ENCODE assay signal across 8 cellular contexts in the genomic region with DNA sequence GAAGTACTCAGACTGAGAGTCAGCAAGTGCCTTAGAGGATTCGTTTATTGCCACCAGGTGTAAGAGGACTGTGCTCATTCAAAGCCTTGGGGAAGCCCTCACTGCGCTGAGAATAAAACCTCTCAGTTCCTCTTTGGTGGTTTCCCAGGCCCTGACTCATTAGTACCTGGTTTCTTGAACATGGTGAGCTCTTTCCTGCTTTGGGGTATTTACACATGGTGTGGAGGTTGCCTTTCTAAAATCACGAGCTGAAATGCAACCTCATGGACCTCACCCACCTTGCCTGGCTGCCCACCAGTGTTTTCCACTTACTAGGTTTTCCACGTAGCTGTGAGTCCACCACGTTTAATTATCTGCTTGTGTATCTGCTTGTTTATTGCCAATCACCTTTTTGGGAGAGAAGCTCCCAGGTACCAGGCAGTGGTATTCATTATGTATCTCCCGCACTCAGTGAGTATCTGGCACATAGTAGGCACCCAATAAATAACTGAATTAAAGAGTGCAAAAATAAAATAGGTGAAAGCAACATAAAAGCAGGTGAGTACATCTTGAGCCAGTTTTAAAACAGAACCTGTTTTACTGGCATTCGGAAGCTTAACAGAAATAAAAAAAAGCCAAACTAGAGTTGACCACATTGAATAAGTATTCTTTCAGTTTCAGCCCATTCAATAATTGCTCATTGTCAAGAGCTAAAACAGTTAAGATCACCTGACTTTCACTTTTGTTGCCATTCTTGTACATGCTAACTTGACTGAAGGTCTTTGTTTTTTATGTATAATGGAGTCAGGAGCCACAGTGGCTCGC.
DNase-seq lines count a peak whose midpoint lies in the region; ATAC-seq and TF ChIP-seq lines count a peak whose summit lies in the region.

No MANE protein-coding gene starts in this region.

- H3K27ac ChIP-seq in DOHH2 (ENCODE audit: low read depth, low read length): no peak overlapping the region
- H3K27ac ChIP-seq in dorsolateral prefrontal cortex: no peak overlapping the region

- peaks cover 39% of the 10 kb centered on the region for H3K4me1 ChIP-seq in DOHH2 (ENCODE audit: control insufficient read depth, low read length)

- peaks cover 2% of the 10 kb centered on the region for H3K36me3 Mint-ChIP-seq in T-helper 17 cell (ENCODE audit: low read depth)
- H3K36me3 Mint-ChIP-seq in HFFc6 (ENCODE audit: low read depth): no peaks in the 10 kb centered on the region

- H3K27ac Mint-ChIP-seq in T-helper 17 cell (no peak overlapping the region), HFFc6 (no peak overlapping the region)
- H3K27ac Mint-ChIP-seq in stimulated activated naive CD8-positive, alpha-beta T cell treated with anti-CD3 and anti-CD28 coated beads, Interleukin-15, amount 100 ng/mL, for 72 hours: peak overlapping the region in 1 of 2 donors; percentile 95

- H3F3A ChIP-seq in DOHH2 (ENCODE audit: control insufficient read depth, insufficient read depth): no peaks in the 10 kb centered on the region

- H3K4me1 Mint-ChIP-seq in T-helper 17 cell: peaks cover 8% of the 10 kb centered on the region
- H3K4me1 Mint-ChIP-seq in stimulated activated naive CD8-positive, alpha-beta T cell treated with anti-CD3 and anti-CD28 coated beads, Interleukin-15, amount 100 ng/mL, for 72 hours: peaks cover 18% of the 10 kb centered on the region
- H3K4me1 Mint-ChIP-seq in HFFc6 (ENCODE audit: low read depth): peaks cover 12% of the 10 kb centered on the region

- no peaks in the 10 kb centered on the region for H3K36me3 ChIP-seq in DOHH2 (ENCODE audit: control insufficient read depth, low read length)

- peak overlapping the region; percentile 17 for H3K4me3 ChIP-seq in DOHH2 (ENCODE audit: low read length)
- H3K4me3 ChIP-seq in dorsolateral prefrontal cortex: peak overlapping the region in 8 of 59 donors; percentile 5 to 35 (median 23)

- intact Hi-C loops in dorsolateral prefrontal cortex (cut with DNase I): no loop called here

- no peaks in the 10 kb centered on the region for H3K9me2 ChIP-seq in DOHH2 (replicated peaks; ENCODE audit: control insufficient read depth, low read length)

- H3K27me3 ChIP-seq in DOHH2 (ENCODE audit: control insufficient read depth, low read length) (no peaks in the 10 kb centered on the region; the same call in 1 of the 2 replicates), dorsolateral prefrontal cortex (no peaks in the 10 kb centered on the region)

- H3K9me3 ChIP-seq in DOHH2 (ENCODE audit: control insufficient read depth, insufficient read depth, low read length): no peaks in the 10 kb centered on the region
- no peaks in the 10 kb centered on the region for H3K9me3 ChIP-seq in T-helper 17 cell (ENCODE audit: control insufficient read depth, low read length, poor library complexity, severe bottlenecking)

- DNase-seq in T-helper 17 cell (no peak), HFFc6 (no peak), dorsolateral prefrontal cortex (no peak), cerebellum (ENCODE audit: low spot score) (no peak)
- DNase-seq in stimulated activated naive CD8-positive, alpha-beta T cell treated with anti-CD3 and anti-CD28 coated beads, Interleukin-15, amount 100 ng/mL, for 72 hours: peak; percentile 50 to 86

- ATAC-seq in GM19372 (IDR thresholded peaks at IDR 0.05; ENCODE audit: low read depth, unreplicated experiment): peak; percentile 80
- ATAC-seq in HG03354 (IDR thresholded peaks at IDR 0.05; ENCODE audit: poor library complexity, severe bottlenecking, unreplicated experiment): peak; percentile 81
- peak; percentile 82 for ATAC-seq in T-helper 17 cell
- peak; percentile 97 for ATAC-seq in stimulated activated naive CD8-positive, alpha-beta T cell treated with anti-CD3 and anti-CD28 coated beads, Interleukin-15, amount 100 ng/mL, for 72 hours

- H3K4me2 ChIP-seq in DOHH2 (ENCODE audit: low read length): peak overlapping the region; percentile 44

- H3K79me2 ChIP-seq in DOHH2 (ENCODE audit: control insufficient read depth, low read length): no peaks in the 10 kb centered on the region

- TF ChIP-seq CTCF in DOHH2 (IDR thresholded peaks at IDR 0.05; ENCODE audit: low read depth, low read length, poor library complexity, severe bottlenecking) (no peak), HFFc6 (IDR thresholded peaks at IDR 0.05) (no peak), dorsolateral prefrontal cortex (IDR thresholded peaks at IDR 0.05 in 54 of 56, conservative IDR thresholded peaks at IDR 0.05 in 2 of 56; ENCODE audit: low read depth in 1 of 56, partially characterized antibody in 56 of 56) (no peak)

- no peaks in the 10 kb centered on the region for H4K20me1 ChIP-seq in DOHH2 (ENCODE audit: control insufficient read depth, insufficient read depth, low read depth, low read length)

- peaks cover 8% of the 10 kb centered on the region for H3K27me3 Mint-ChIP-seq in T-helper 17 cell
- H3K27me3 Mint-ChIP-seq in stimulated activated naive CD8-positive, alpha-beta T cell treated with anti-CD3 and anti-CD28 coated beads, Interleukin-15, amount 100 ng/mL, for 72 hours: peaks cover 50% of the 10 kb centered on the region
- H3K27me3 Mint-ChIP-seq in HFFc6 (ENCODE audit: insufficient read depth): no peaks in the 10 kb centered on the region; the same call in 1 of the 2 replicates

- H3K9me3 Mint-ChIP-seq in stimulated activated naive CD8-positive, alpha-beta T cell treated with anti-CD3 and anti-CD28 coated beads, Interleukin-15, amount 100 ng/mL, for 72 hours: no peaks in the 10 kb centered on the region
- no peaks in the 10 kb centered on the region for H3K9me3 Mint-ChIP-seq in HFFc6

- no peak overlapping the region for H3K4me3 Mint-ChIP-seq in T-helper 17 cell
- peak overlapping the region; percentile 44 to 77 for H3K4me3 Mint-ChIP-seq in stimulated activated naive CD8-positive, alpha-beta T cell treated with anti-CD3 and anti-CD28 coated beads, Interleukin-15, amount 100 ng/mL, for 72 hours
- no peak overlapping the region for H3K4me3 Mint-ChIP-seq in HFFc6

Comparison
In these comparisons a context has a peak if more than half of its experiments do, and no peak if none do; other contexts are left out.
1. DNase-seq: peak in stimulated activated naive CD8-positive, alpha-beta T cell treated with anti-CD3 and anti-CD28 coated beads, Interleukin-15, amount 100 ng/mL, for 72 hours (2 of 2); none in T-helper 17 cell (0 of 3), HFFc6 (single experiment), dorsolateral prefrontal cortex (0 of 10) and cerebellum (single experiment).
2. H3K4me3 Mint-ChIP-seq: peak in stimulated activated naive CD8-positive, alpha-beta T cell treated with anti-CD3 and anti-CD28 coated beads, Interleukin-15, amount 100 ng/mL, for 72 hours (2 of 2); none in T-helper 17 cell (single experiment) and HFFc6 (single experiment).
3. Peak in every context shown above with its lines, with median percentiles within 50 percentile points of each other: ATAC-seq.